8 cellular contexts compared by ENCODE assay signal in the genomic region with DNA sequence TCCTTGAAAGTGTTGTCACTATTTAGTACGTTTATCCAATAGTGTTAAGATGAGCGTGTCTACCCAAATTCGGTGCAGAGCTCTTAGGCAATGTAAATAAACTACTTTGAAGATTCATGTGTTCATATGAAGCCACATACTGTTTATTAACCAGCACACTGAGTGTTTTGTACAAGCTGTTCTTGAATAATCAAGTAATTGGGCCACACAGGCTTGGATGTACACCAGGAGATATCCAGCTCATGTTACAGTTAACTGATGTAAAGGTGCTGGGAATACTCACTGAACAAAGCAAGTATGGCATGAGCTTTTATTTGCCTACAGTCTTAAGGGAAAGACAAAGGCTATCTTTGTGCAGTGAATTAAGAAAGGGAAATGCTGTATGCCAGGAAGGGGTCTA. TPM values are rescaled to one million over a fixed set of nuclear protein-coding genes. Genes with fewer than 3 reads are reported as not detected.
DNase-seq lines count a peak whose midpoint lies in the region; ATAC-seq and TF ChIP-seq lines count a peak whose summit lies in the region.

No MANE protein-coding gene starts in this region.

- peaks cover 44% of the 10 kb centered on the region for H3K79me2 ChIP-seq in SK-N-SH (ENCODE audit: insufficient read depth)

- ATAC-seq in SK-N-SH treated with all-trans-retinoic acid at 6 μM for 48 hours: no peak
- no peak for ATAC-seq in T-cell (replicated peaks in 1 of 4)
- ATAC-seq in HG03108 (IDR thresholded peaks at IDR 0.05; ENCODE audit: unreplicated experiment): no peak
- no peak for ATAC-seq in HG02623 (IDR thresholded peaks at IDR 0.05; ENCODE audit: unreplicated experiment)

- no peaks in the 10 kb centered on the region for H3K27me3 Mint-ChIP-seq in T-cell

- POLR2A ChIA-PET in SK-N-SH (lab: Yijun Ruan, JAX) (no interaction called here), T-cell (lab: Charles Lee) (interaction anchor here in 1 of 2 donors (0.6 to 1.0 kb wide), 2 partner anchors 11 to 1548 kb away, joined by 3 to 4 read pairs; no protein-coding TSS in a partner anchor)

- H3K9me3 Mint-ChIP-seq in T-cell: no peaks in the 10 kb centered on the region

- H3K36me3 Mint-ChIP-seq in T-cell: peaks cover 7% of the 10 kb centered on the region

- peak overlapping the region; percentile 68 to 80; a peak in 2 of 4 replicates for H3K27ac ChIP-seq in SK-N-SH (ENCODE audit: low read depth in 2 of 2, low read length in 1 of 2)
- peak overlapping the region in 17 of 21 experiments; percentile 89 to 97 (median 94) for H3K27ac ChIP-seq in skin epidermis

- H3K27ac Mint-ChIP-seq in T-cell: peak overlapping the region; percentile 98 to 99

- TF ChIP-seq RAD21 in SK-N-SH (IDR thresholded peaks at IDR 0.05; ENCODE audit: low read length): no peak

- H3K9me3 ChIP-seq in SK-N-SH: no peaks in the 10 kb centered on the region

- peaks cover 6 to 11% of the 10 kb centered on the region in 2 experiments for H3K36me3 ChIP-seq in SK-N-SH (replicated peaks in 1 of 2; ENCODE audit: control insufficient read depth in 1 of 2, insufficient read depth in 2 of 2, low read length in 1 of 2)

- H3K9me2 ChIP-seq in SK-N-SH: no peaks in the 10 kb centered on the region

- no peaks in the 10 kb centered on the region for H3K27me3 ChIP-seq in SK-N-SH (ENCODE audit: insufficient read depth)

- peak overlapping the region in 1 of 3 donors; percentile 96 for H3K4me3 Mint-ChIP-seq in T-cell

- H3K4me1 ChIP-seq in SK-N-SH (ENCODE audit: control insufficient read depth in 1 of 2, insufficient read depth in 2 of 2, low read depth in 1 of 2, low read length in 1 of 2): peaks cover 0 to 2% of the 10 kb centered on the region in 2 experiments; a peak in 3 of 4 replicates

- no peak for TF ChIP-seq CTCF in SK-N-SH (IDR thresholded peaks at IDR 0.05)

- H3K4me1 Mint-ChIP-seq in T-cell: peaks cover 16 to 21% (median 18%) of the 10 kb centered on the region in 3 donors

- H3K9ac ChIP-seq in SK-N-SH: peak overlapping the region; percentile 90; the same call in 1 of the 2 replicates

- peaks cover 4% of the 10 kb centered on the region for H3F3A ChIP-seq in SK-N-SH (replicated peaks; ENCODE audit: insufficient read depth)

- H2AFZ ChIP-seq in SK-N-SH (ENCODE audit: low read depth): peak overlapping the region; percentile 93

- TF ChIP-seq EP300 in SK-N-SH (IDR thresholded peaks at IDR 0.05; ENCODE audit: borderline replicate concordance in 1 of 2, low read depth in 1 of 2, low read length in 1 of 2): no peak

- CTCF ChIA-PET in SK-N-SH (lab: Yijun Ruan, JAX) (interaction anchor here (0.7 to 2.4 kb wide), 3 partner anchors 10 to 998 kb away, joined by 3 to 7 read pairs (median 5); no protein-coding TSS in a partner anchor), T-cell (lab: Charles Lee) (interaction anchor here (0.7 to 1.5 kb wide), 4 partner anchors 10 to 1545 kb away, joined by 3 to 8 read pairs (median 3); partner anchors contain the start of gene GMPS (in 1 of the 2))

- peak overlapping the region; percentile 71 to 87 for H3K4me3 ChIP-seq in SK-N-SH (ENCODE audit: low read depth in 2 of 2, low read length in 1 of 2)
- peak overlapping the region; percentile 65 to 92 (median 79) for H3K4me3 ChIP-seq in skin epidermis

- WGBS in SK-N-SH (ENCODE audit: low lambda C conversion rate): 81% methylated on average over 3 of the region's 3 CpGs

- H3K4me2 ChIP-seq in SK-N-SH: peak overlapping the region; percentile 80

- peaks cover 29% of the 10 kb centered on the region for H4K20me1 ChIP-seq in SK-N-SH (ENCODE audit: insufficient read depth)

- no peak for DNase-seq in SK-N-SH
- no peak for DNase-seq in T-cell
- peak; percentile 17 for DNase-seq in globus pallidus (ENCODE audit: low spot score)
- no peak for DNase-seq in occipital lobe (lab: John Stamatoyannopoulos, UW)

TF ChIP-seq in SK-N-SH, 30 proteins besides CTCF, POLR2A, EP300 and RAD21:
- no peak for TF ChIP-seq SIN3A (IDR thresholded peaks at IDR 0.05; ENCODE audit: borderline replicate concordance, low read depth, low read length)
- no peak for TF ChIP-seq FOSL2 (IDR thresholded peaks at IDR 0.05; ENCODE audit: borderline replicate concordance, low read depth)
- no peak for TF ChIP-seq USF1 (IDR thresholded peaks at IDR 0.05; ENCODE audit: borderline replicate concordance, low read depth)
- TF ChIP-seq IRF3 (IDR thresholded peaks at IDR 0.05; ENCODE audit: low read depth, low read length): no peak
- TF ChIP-seq MEF2A (IDR thresholded peaks at IDR 0.05; ENCODE audit: borderline replicate concordance, low read depth): no peak
- TF ChIP-seq, protein P1, sequence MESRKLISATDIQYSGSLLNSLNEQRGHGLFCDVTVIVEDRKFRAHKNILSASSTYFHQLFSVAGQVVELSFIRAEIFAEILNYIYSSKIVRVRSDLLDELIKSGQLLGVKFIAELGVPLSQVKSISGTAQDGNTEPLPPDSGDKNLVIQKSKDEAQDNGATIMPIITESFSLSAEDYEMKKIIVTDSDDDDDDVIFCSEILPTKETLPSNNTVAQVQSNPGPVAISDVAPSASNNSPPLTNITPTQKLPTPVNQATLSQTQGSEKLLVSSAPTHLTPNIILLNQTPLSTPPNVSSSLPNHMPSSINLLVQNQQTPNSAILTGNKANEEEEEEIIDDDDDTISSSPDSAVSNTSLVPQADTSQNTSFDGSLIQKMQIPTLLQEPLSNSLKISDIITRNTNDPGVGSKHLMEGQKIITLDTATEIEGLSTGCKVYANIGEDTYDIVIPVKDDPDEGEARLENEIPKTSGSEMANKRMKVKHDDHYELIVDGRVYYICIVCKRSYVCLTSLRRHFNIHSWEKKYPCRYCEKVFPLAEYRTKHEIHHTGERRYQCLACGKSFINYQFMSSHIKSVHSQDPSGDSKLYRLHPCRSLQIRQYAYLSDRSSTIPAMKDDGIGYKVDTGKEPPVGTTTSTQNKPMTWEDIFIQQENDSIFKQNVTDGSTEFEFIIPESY (IDR thresholded peaks at IDR 0.05; ENCODE audit: borderline replicate concordance, low read depth): no peak

TF ChIP-seq in SK-N-SH treated with all-trans-retinoic acid at 6 μM for 48 hours, 23 proteins besides CTCF, POLR2A, EP300 and RAD21 (continues in another document):
- TF ChIP-seq SNAI2 (CRISPR knock-in tag; IDR thresholded peaks at IDR 0.05) (no peak), CSDC2 (CRISPR knock-in tag; IDR thresholded peaks at IDR 0.05) (no peak), ZNF565 (CRISPR knock-in tag; conservative IDR thresholded peaks at IDR 0.05; ENCODE audit: low read depth) (no peak), CREB5 (CRISPR knock-in tag; IDR thresholded peaks at IDR 0.05; ENCODE audit: low read depth) (no peak), ZNF70 (CRISPR knock-in tag; IDR thresholded peaks at IDR 0.05) (no peak), TSHZ2 (CRISPR knock-in tag; IDR thresholded peaks at IDR 0.05) (no peak)
- TF ChIP-seq, protein P2, sequence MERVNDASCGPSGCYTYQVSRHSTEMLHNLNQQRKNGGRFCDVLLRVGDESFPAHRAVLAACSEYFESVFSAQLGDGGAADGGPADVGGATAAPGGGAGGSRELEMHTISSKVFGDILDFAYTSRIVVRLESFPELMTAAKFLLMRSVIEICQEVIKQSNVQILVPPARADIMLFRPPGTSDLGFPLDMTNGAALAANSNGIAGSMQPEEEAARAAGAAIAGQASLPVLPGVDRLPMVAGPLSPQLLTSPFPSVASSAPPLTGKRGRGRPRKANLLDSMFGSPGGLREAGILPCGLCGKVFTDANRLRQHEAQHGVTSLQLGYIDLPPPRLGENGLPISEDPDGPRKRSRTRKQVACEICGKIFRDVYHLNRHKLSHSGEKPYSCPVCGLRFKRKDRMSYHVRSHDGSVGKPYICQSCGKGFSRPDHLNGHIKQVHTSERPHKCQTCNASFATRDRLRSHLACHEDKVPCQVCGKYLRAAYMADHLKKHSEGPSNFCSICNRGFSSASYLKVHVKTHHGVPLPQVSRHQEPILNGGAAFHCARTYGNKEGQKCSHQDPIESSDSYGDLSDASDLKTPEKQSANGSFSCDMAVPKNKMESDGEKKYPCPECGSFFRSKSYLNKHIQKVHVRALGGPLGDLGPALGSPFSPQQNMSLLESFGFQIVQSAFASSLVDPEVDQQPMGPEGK (CRISPR knock-in tag; IDR thresholded peaks at IDR 0.05; ENCODE audit: borderline replicate concordance): no peak

RNA-seq across cellular contexts. Expression of gene DHX36, which starts 0.6 kb away (rescaled TPM):
- polyA plus RNA-seq in SK-N-SH (2012; rRNA removed): 22.8 and 33.0 TPM in 2 replicates
- polyA plus RNA-seq in SK-N-SH (2012; cell fraction: cytosol; rRNA removed): 36.7 and 45.6 TPM in 2 replicates
- 30.2 and 65.9 TPM in 2 replicates for polyA plus RNA-seq in SK-N-SH (2012; cell fraction: nucleus; rRNA removed)
- total RNA-seq in T-cell (100 to 1,000 TPM in 2 of 5 donors, 10 to 100 TPM in 3; 70.3 to 104 (median 76.8) TPM), occipital lobe (131 TPM)
